Comparison of ENCODE assay signal across 8 cellular contexts in genomic region chr6:125201961-125202729, GRCh38. TPM values are rescaled to one million over a fixed set of nuclear protein-coding genes. Genes with fewer than 3 reads are reported as not detected.
A peak's percentile ranks its signal among the peaks of the same experiment; 100 is the strongest.
DNase-seq lines count a peak whose midpoint lies in the region; ATAC-seq, FAIRE-seq and TF ChIP-seq lines count a peak whose summit lies in the region.

No MANE protein-coding gene starts in this region.

- peak overlapping the region; percentile 59 for H3K4me2 ChIP-seq in endothelial cell of umbilical vein (ENCODE audit: insufficient read depth, low read length)

- H3K27ac Mint-ChIP-seq in nephron: peak overlapping the region; percentile 76 to 92 (median 78)

- no TSS peak for BruUV-seq in endothelial cell of umbilical vein (replicated peaks; lab: Mats Ljungman, UMichigan)

- DNase-seq in NCI-H446 (lab: John Stamatoyannopoulos, UW): peak; percentile 55 to 74
- DNase-seq in endothelial cell of umbilical vein (ENCODE audit: low read depth, low spot score): peak; percentile 77
- DNase-seq in stimulated activated CD8-positive, alpha-beta memory T cell treated with anti-CD3 and anti-CD28 coated beads, Interleukin-4, amount 100 ng/mL, for 48 hours: no peak

- H3K27me3 Mint-ChIP-seq in nephron (ENCODE audit: low read depth): no peaks in the 10 kb centered on the region

- H3K27me3 ChIP-seq in endothelial cell of umbilical vein (ENCODE audit: control insufficient read depth in 2 of 2, insufficient read depth in 2 of 2, low read length in 2 of 2): peaks cover 0 to 2% of the 10 kb centered on the region in 2 experiments

- H4K20me1 ChIP-seq in endothelial cell of umbilical vein (replicated peaks; ENCODE audit: control insufficient read depth, extremely low read depth, insufficient read depth, low read length): no peaks in the 10 kb centered on the region

- no peaks in the 10 kb centered on the region for H3K9me3 Mint-ChIP-seq in nephron

- POLR2A ChIA-PET in endothelial cell of umbilical vein (lab: Charles Lee): interaction anchor here (0.6 kb wide), 1 partner anchor 409 kb away, joined by 4 read pairs; no protein-coding TSS in a partner anchor

- H3K27ac ChIP-seq in C4-2B (peak overlapping the region; percentile 75), endothelial cell of umbilical vein (ENCODE audit: insufficient read depth, low read depth, low read length) (no peak overlapping the region)

- no peaks in the 10 kb centered on the region for H3K9me3 ChIP-seq in endothelial cell of umbilical vein (replicated peaks; ENCODE audit: control insufficient read depth, insufficient read depth, low read length)

- H3K79me2 ChIP-seq in endothelial cell of umbilical vein (ENCODE audit: control insufficient read depth, insufficient read depth, low read length): no peaks in the 10 kb centered on the region

- H3K4me3 ChIP-seq in endothelial cell of umbilical vein (replicated peaks in 1 of 3; ENCODE audit: insufficient read depth in 1 of 3, low read depth in 1 of 3, low read length in 3 of 3): no peak overlapping the region

- no peaks in the 10 kb centered on the region for H3K36me3 Mint-ChIP-seq in nephron (ENCODE audit: low read depth)

- no peaks in the 10 kb centered on the region for H3K9me1 ChIP-seq in endothelial cell of umbilical vein (replicated peaks; ENCODE audit: control insufficient read depth, extremely low read depth, insufficient read depth, low read length)

- dilution Hi-C loops in endothelial cell of umbilical vein (cut with MboI; ENCODE audit: extremely low pct_ligation_motif_present, low sequenced_read_pairs): no loop called here

- CTCF ChIA-PET in endothelial cell of umbilical vein (lab: Charles Lee): interaction anchor here (1.0 to 5.6 kb wide), 7 partner anchors 9 to 386 kb away, joined by 3 to 37 read pairs (median 3); partner anchors contain the start of gene TPD52L1

- peak; percentile 86 for FAIRE-seq in endothelial cell of umbilical vein (lab: Jason Lieb, UNC)

- H3K36me3 ChIP-seq in endothelial cell of umbilical vein (ENCODE audit: control insufficient read depth in 2 of 2, extremely low read depth in 1 of 2, insufficient read depth in 2 of 2, low read length in 2 of 2): no peaks in the 10 kb centered on the region

- peaks cover 17% of the 10 kb centered on the region for H3K4me1 ChIP-seq in endothelial cell of umbilical vein (ENCODE audit: control insufficient read depth, extremely low read depth, insufficient read depth, low read length)

- no peak overlapping the region for H3K4me3 Mint-ChIP-seq in nephron

- TF ChIP-seq CTCF in C4-2B (conservative IDR thresholded peaks at IDR 0.05) (no peak), endothelial cell of umbilical vein (IDR thresholded peaks at IDR 0.05; ENCODE audit: extremely low read depth in 1 of 2, insufficient read depth in 1 of 2, low read depth in 1 of 2, low read length in 2 of 2) (no peak), nephron (IDR thresholded peaks at IDR 0.05; ENCODE audit: unreplicated experiment in 3 of 3) (no peak)

- TF ChIP-seq POLR2A in endothelial cell of umbilical vein (IDR thresholded peaks at IDR 0.05; ENCODE audit: low read depth, low read length): no peak

- ATAC-seq in GM21786 (IDR thresholded peaks at IDR 0.05; ENCODE audit: unreplicated experiment): no peak
- no peak for ATAC-seq in GM19463 (IDR thresholded peaks at IDR 0.05; ENCODE audit: unreplicated experiment)
- ATAC-seq in GM19455 (IDR thresholded peaks at IDR 0.05; ENCODE audit: unreplicated experiment): no peak

- no peak overlapping the region for H3K9ac ChIP-seq in endothelial cell of umbilical vein (replicated peaks; ENCODE audit: extremely low read depth, insufficient read depth, low read length)

- H3K4me1 Mint-ChIP-seq in nephron: peaks cover 50% of the 10 kb centered on the region

- peak overlapping the region; percentile 52 for H2AFZ ChIP-seq in endothelial cell of umbilical vein (ENCODE audit: low read depth, low read length)

- intact Hi-C loops in endothelial cell of umbilical vein (cut with micrococcal nuclease): no loop called here

TF ChIP-seq in endothelial cell of umbilical vein, 7 proteins besides CTCF, POLR2A, EP300 and RAD21:
- no peak for TF ChIP-seq EZH2 (IDR thresholded peaks at IDR 0.05; ENCODE audit: borderline replicate concordance, low read depth, low read length, severe bottlenecking)

RNA-seq across cellular contexts. Expression of gene TPD52L1, which starts 48.6 kb away (rescaled TPM):
- 0.29 and 0.83 TPM in 2 replicates for total RNA-seq in endothelial cell of umbilical vein
- 0.08 and 0.37 TPM in 2 replicates for polyA plus RNA-seq in endothelial cell of umbilical vein
- 0.25 and 0.27 TPM in 2 replicates for polyA plus RNA-seq in endothelial cell of umbilical vein (2011; cell fraction: cytosol; rRNA removed)
- polyA plus RNA-seq in endothelial cell of umbilical vein (2011; cell fraction: nucleus; rRNA removed): 0.07 and 0.37 TPM in 2 replicates
- 0.31 and 0.39 TPM in 2 replicates for polyA plus RNA-seq in endothelial cell of umbilical vein (2012)
- 1.3 and 1.9 TPM in 2 replicates for polyA minus RNA-seq in endothelial cell of umbilical vein
- polyA minus RNA-seq in endothelial cell of umbilical vein (2011; cell fraction: cytosol; rRNA and poly(A)+ RNA removed): 6.3 TPM
- not detected in 2 replicates for polyA minus RNA-seq in endothelial cell of umbilical vein (2011; cell fraction: nucleus; rRNA and poly(A)+ RNA removed)
